ENCODE assay signal across 1 cellular context in the genomic region with DNA sequence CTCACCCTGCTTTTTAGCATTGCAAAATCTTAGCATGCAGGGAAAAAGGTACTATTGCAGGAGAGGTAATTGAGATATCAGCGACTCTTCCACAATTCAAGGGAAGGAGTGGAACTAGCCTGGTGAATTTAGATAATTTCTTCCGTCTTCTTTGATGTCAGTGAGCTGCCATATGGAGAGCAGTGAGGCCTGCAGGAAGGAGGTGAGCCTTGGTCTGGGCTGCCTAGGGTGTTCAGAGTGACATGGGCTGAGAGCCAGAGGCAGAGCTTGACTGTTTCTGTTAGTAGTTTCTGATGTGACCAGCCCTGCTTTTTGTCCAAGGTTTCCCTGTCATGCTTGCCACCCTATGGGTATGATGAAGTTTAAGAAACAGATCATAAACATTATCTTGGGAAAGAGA.
TF ChIP-seq lines count a peak whose summit lies in the region.

No MANE protein-coding gene starts in this region.

TF ChIP-seq in H1, 55 proteins besides CTCF, POLR2A, EP300 and RAD21:
- TF ChIP-seq, protein P1, sequence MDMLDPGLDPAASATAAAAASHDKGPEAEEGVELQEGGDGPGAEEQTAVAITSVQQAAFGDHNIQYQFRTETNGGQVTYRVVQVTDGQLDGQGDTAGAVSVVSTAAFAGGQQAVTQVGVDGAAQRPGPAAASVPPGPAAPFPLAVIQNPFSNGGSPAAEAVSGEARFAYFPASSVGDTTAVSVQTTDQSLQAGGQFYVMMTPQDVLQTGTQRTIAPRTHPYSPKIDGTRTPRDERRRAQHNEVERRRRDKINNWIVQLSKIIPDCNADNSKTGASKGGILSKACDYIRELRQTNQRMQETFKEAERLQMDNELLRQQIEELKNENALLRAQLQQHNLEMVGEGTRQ (IDR thresholded peaks at IDR 0.05; ENCODE audit: low read length), result no peak
- TF ChIP-seq CREB1 (IDR thresholded peaks at IDR 0.05), result no peak
- TF ChIP-seq TBP (IDR thresholded peaks at IDR 0.05; ENCODE audit: low read depth, low read length), result no peak
- no peak for TF ChIP-seq KDM4A (IDR thresholded peaks at IDR 0.05; ENCODE audit: low read depth, low read length, severe bottlenecking)
- no peak for TF ChIP-seq TAF7 (optimal IDR thresholded peaks at IDR 0.05; ENCODE audit: borderline replicate concordance, low read depth, low read length)
- TF ChIP-seq TEAD4 (IDR thresholded peaks at IDR 0.05; ENCODE audit: low read depth, low read length), result no peak
- no peak for TF ChIP-seq SIN3A (conservative IDR thresholded peaks at IDR 0.05 in 1 of 2, IDR thresholded peaks at IDR 0.05 in 1 of 2; ENCODE audit: low read depth in 1 of 2, low read length in 2 of 2)
- TF ChIP-seq SIRT6 (IDR thresholded peaks at IDR 0.05; ENCODE audit: low read length), result no peak
